Comparison of ENCODE assay signal across 31 cellular contexts in the genomic region with DNA sequence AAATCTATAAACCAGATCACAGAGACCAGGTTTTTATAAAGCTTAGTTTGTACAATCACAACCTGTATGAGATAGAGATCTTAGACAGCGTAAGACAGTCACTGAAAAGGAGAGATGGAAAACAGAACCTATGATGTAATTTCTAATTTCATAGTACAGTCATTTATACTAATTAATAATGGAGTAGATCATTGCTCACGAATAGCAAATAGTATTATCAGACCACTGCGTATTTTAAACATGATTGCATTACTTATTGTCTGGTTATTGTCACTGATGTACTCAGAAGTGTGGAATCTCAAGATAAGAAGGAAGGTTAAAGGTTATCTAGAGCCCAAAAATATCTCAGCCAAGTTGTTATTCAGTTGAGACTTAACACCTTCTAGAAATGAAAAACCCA.
"Had no signal": no experiment of that assay in that cellular context is flagged by ENCODE, and none has a peak within 500 bp of the region (broad histone marks: within the 10 kb centered on the region; RNA-seq: fewer than 3 reads in every experiment).

No MANE protein-coding gene starts in this region.

- H3K4me2 ChIP-seq: hepatocyte had no signal

- H3K36me3 Mint-ChIP-seq: activated CD4-positive, alpha-beta memory T cell treated with anti-CD3 and anti-CD28 coated beads for 36 hours had no signal

- H3K9me3 Mint-ChIP-seq: activated CD4-positive, alpha-beta memory T cell treated with anti-CD3 and anti-CD28 coated beads for 36 hours; activated CD4-positive, alpha-beta T cell treated with anti-CD3 and anti-CD28 coated beads, Interleukin-2, amount 10 ng/mL, durations not matched to agents 24 days and 14 days; activated naive CD4-positive, alpha-beta T cell treated with anti-CD3 and anti-CD28 coated beads, Interleukin-2, amount 50 U/mL, for 24 hours; activated naive CD8-positive, alpha-beta T cell treated with anti-CD3 and anti-CD28 coated beads, Interleukin-2, amount 50 U/mL, for 24 hours; activated T-helper 1 cell treated with anti-CD3 and anti-CD28 coated beads, Interleukin-12 subunit alpha, Interleukin-12 subunit beta, Interleukin-2, Interleukin-4 antibody, amounts not matched to agents 30 ng/mL and 10 ng/mL and 1 ng/mL, durations not matched to agents 14 hours and 24 hours and 36 hours; naive thymus-derived CD4-positive, alpha-beta T cell had no signal

- H3K27ac Mint-ChIP-seq: activated CD4-positive, alpha-beta memory T cell treated with anti-CD3 and anti-CD28 coated beads for 36 hours; activated CD4-positive, alpha-beta T cell treated with anti-CD3 and anti-CD28 coated beads, Interleukin-2, amount 10 ng/mL, durations not matched to agents 24 days and 14 days; activated naive CD4-positive, alpha-beta T cell treated with anti-CD3 and anti-CD28 coated beads, Interleukin-2, amount 50 U/mL, for 24 hours; activated naive CD8-positive, alpha-beta T cell treated with anti-CD3 and anti-CD28 coated beads, Interleukin-2, amount 50 U/mL, for 24 hours; activated T-helper 1 cell treated with anti-CD3 and anti-CD28 coated beads, Interleukin-12 subunit alpha, Interleukin-12 subunit beta, Interleukin-2, Interleukin-4 antibody, amounts not matched to agents 30 ng/mL and 10 ng/mL and 1 ng/mL, durations not matched to agents 14 hours and 24 hours and 36 hours; progenitor cell of endocrine pancreas had no signal

- H3K4me1 ChIP-seq: esophagus squamous epithelium, right lobe of liver, testis, transverse colon had no signal

- H2AFZ ChIP-seq: hepatocyte had no signal

- H3K4me3 ChIP-seq: esophagus squamous epithelium, hepatocyte, ovary, right lobe of liver, skin epidermis, testis, transverse colon had no signal

- H3K4me1 Mint-ChIP-seq: activated CD4-positive, alpha-beta T cell treated with anti-CD3 and anti-CD28 coated beads, Interleukin-2, amount 10 ng/mL, durations not matched to agents 24 days and 14 days; activated naive CD4-positive, alpha-beta T cell treated with anti-CD3 and anti-CD28 coated beads, Interleukin-2, amount 50 U/mL, for 24 hours; naive thymus-derived CD4-positive, alpha-beta T cell had no signal

- H3K79me2 ChIP-seq: hepatocyte had no signal

- H3K27ac ChIP-seq: epithelial cell of prostate, esophagus squamous epithelium, ovary, right lobe of liver, skin epidermis, testis, transverse colon had no signal

- DNase-seq: activated CD4-positive, alpha-beta memory T cell treated with anti-CD3 and anti-CD28 coated beads for 36 hours; activated CD4-positive, alpha-beta T cell treated with anti-CD3 and anti-CD28 coated beads, Interleukin-2, amount 10 ng/mL, durations not matched to agents 24 days and 14 days; activated CD4-positive, CD25-positive, alpha-beta regulatory T cell treated with anti-CD3 and anti-CD28 coated beads, Interleukin-2, amount 50 U/mL, for 72 hours; activated CD8-positive, alpha-beta memory T cell treated with anti-CD3 and anti-CD28 coated beads, Interleukin-2, amount 50 U/mL, for 4 hours; activated gamma-delta T cell; activated naive CD8-positive, alpha-beta T cell treated with anti-CD3 and anti-CD28 coated beads, Interleukin-2, amount 50 U/mL, for 24 hours; activated T-cell treated with anti-CD3 and anti-CD28 coated beads, Interleukin-2, amount 50 U/mL, for 1 hour; dermis blood vessel endothelial cell; effector CD4-positive, alpha-beta T cell; esophagus squamous epithelium; glutamatergic neuron; islet precursor cell; left ventricle myocardium superior; midbrain; naive thymus-derived CD4-positive, alpha-beta T cell; ovary; right lobe of liver; stimulated activated CD4-positive, alpha-beta T cell treated with anti-CD3 and anti-CD28 coated beads, Interleukin-12 subunit alpha, Interleukin-12 subunit beta, amount 100 ng/mL, for 4 hours; stimulated activated CD4-positive, alpha-beta T cell treated with anti-CD3 and anti-CD28 coated beads, Interleukin-4, amount 100 ng/mL, for 1 hour; stimulated activated naive CD8-positive, alpha-beta T cell treated with anti-CD3 and anti-CD28 coated beads, Interleukin-15, Interleukin-2, amounts not matched to agents 100 U/mL and 50 U/mL, for 24 hours; testis; transverse colon had no signal

- FAIRE-seq: bronchial epithelial cell, colon, frontal cortex had no signal

- H3K27me3 ChIP-seq: esophagus squamous epithelium, hepatocyte, ovary, right lobe of liver, testis, transverse colon had no signal

- H3K27me3 Mint-ChIP-seq: activated CD4-positive, alpha-beta memory T cell treated with anti-CD3 and anti-CD28 coated beads for 36 hours; activated CD4-positive, alpha-beta T cell treated with anti-CD3 and anti-CD28 coated beads, Interleukin-2, amount 10 ng/mL, durations not matched to agents 24 days and 14 days; activated naive CD4-positive, alpha-beta T cell treated with anti-CD3 and anti-CD28 coated beads, Interleukin-2, amount 50 U/mL, for 24 hours; activated naive CD8-positive, alpha-beta T cell treated with anti-CD3 and anti-CD28 coated beads, Interleukin-2, amount 50 U/mL, for 24 hours; naive thymus-derived CD4-positive, alpha-beta T cell had no signal

- H3K4me3 Mint-ChIP-seq: activated CD4-positive, alpha-beta memory T cell treated with anti-CD3 and anti-CD28 coated beads for 36 hours; activated CD4-positive, alpha-beta T cell treated with anti-CD3 and anti-CD28 coated beads, Interleukin-2, amount 10 ng/mL, durations not matched to agents 24 days and 14 days; activated naive CD4-positive, alpha-beta T cell treated with anti-CD3 and anti-CD28 coated beads, Interleukin-2, amount 50 U/mL, for 24 hours; activated naive CD8-positive, alpha-beta T cell treated with anti-CD3 and anti-CD28 coated beads, Interleukin-2, amount 50 U/mL, for 24 hours; activated T-helper 1 cell treated with anti-CD3 and anti-CD28 coated beads, Interleukin-12 subunit alpha, Interleukin-12 subunit beta, Interleukin-2, Interleukin-4 antibody, amounts not matched to agents 30 ng/mL and 10 ng/mL and 1 ng/mL, durations not matched to agents 14 hours and 24 hours and 36 hours; naive thymus-derived CD4-positive, alpha-beta T cell had no signal

- H3K36me3 ChIP-seq: esophagus squamous epithelium, ovary, right lobe of liver, transverse colon had no signal

- H3K9me3 ChIP-seq: esophagus squamous epithelium, ovary, right lobe of liver, testis, transverse colon had no signal

- ATAC-seq: activated naive CD8-positive, alpha-beta T cell treated with anti-CD3 and anti-CD28 coated beads, Interleukin-2, amount 50 U/mL, for 24 hours; left ventricle myocardium superior; naive thymus-derived CD4-positive, alpha-beta T cell; right lobe of liver; stimulated activated naive CD8-positive, alpha-beta T cell treated with anti-CD3 and anti-CD28 coated beads, Interleukin-15, Interleukin-2, amounts not matched to agents 100 U/mL and 50 U/mL, for 24 hours had no signal
